In the genomic region with DNA sequence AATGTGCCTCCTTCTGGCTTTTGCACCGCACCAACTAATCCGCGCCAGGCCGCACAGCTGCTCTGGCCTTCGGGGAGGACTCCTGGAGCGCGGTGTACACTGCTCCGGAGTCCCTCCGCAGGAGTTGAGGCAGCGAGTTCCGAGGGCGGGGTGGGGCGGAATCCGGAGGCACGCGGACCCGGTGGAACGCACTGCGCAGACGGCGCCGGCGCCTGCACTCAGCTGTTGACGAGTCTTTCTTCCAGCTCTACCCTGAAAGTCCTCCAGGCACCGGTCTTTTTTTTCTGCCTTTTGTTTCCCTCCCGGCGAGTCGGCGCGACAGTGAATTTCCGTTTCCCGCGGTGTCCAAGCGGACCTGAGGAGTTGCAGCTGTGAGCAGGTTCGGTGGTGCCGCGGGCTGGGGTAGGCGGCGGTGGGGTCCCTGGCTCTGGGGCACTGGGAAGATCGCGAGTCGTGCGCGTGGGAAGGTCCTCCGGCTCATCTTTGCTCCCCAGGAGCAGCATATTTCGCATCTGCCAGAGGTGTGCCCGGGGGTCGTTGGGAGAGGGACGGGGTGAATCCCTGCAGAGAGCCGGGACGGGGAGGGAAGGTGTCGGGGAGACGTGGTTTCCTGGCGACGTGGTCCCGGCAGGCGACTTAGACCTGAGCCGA, we compare ENCODE assay signal across 2 cellular contexts.
A peak's percentile ranks its signal among the peaks of the same experiment; 100 is the strongest.
TF ChIP-seq lines count a peak whose summit lies in the region.

No MANE protein-coding gene starts in this region.

TF ChIP-seq in IMR-90, 13 proteins besides CTCF, POLR2A, EP300 and RAD21:
- TF ChIP-seq SMC3 (IDR thresholded peaks at IDR 0.05; ENCODE audit: low read depth, low read length) (no peak), MAFK (IDR thresholded peaks at IDR 0.05; ENCODE audit: low read depth, low read length) (no peak), RCOR1 (IDR thresholded peaks at IDR 0.05; ENCODE audit: insufficient replicate concordance, low read length) (no peak), BHLHE40 (IDR thresholded peaks at IDR 0.05; ENCODE audit: low read depth, low read length) (no peak), RFX5 (IDR thresholded peaks at IDR 0.05; ENCODE audit: low read depth, low read length) (no peak), FOS (IDR thresholded peaks at IDR 0.05; ENCODE audit: low read depth, low read length) (no peak), CHD1 (IDR thresholded peaks at IDR 0.05; ENCODE audit: low read depth, low read length) (no peak), MXI1 (IDR thresholded peaks at IDR 0.05; ENCODE audit: borderline replicate concordance, low read depth, low read length) (no peak), CEBPB (IDR thresholded peaks at IDR 0.05; ENCODE audit: low read depth, low read length) (no peak)
- TF ChIP-seq, protein P1, sequence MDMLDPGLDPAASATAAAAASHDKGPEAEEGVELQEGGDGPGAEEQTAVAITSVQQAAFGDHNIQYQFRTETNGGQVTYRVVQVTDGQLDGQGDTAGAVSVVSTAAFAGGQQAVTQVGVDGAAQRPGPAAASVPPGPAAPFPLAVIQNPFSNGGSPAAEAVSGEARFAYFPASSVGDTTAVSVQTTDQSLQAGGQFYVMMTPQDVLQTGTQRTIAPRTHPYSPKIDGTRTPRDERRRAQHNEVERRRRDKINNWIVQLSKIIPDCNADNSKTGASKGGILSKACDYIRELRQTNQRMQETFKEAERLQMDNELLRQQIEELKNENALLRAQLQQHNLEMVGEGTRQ (IDR thresholded peaks at IDR 0.05; ENCODE audit: low read depth, low read length), result no peak
- TF ChIP-seq, protein P2, sequence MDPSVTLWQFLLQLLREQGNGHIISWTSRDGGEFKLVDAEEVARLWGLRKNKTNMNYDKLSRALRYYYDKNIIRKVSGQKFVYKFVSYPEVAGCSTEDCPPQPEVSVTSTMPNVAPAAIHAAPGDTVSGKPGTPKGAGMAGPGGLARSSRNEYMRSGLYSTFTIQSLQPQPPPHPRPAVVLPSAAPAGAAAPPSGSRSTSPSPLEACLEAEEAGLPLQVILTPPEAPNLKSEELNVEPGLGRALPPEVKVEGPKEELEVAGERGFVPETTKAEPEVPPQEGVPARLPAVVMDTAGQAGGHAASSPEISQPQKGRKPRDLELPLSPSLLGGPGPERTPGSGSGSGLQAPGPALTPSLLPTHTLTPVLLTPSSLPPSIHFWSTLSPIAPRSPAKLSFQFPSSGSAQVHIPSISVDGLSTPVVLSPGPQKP (IDR thresholded peaks at IDR 0.05; ENCODE audit: borderline replicate concordance, low read depth, low read length), result no peak

TF ChIP-seq in GM12878, 131 proteins besides CTCF, POLR2A, EP300 and RAD21:
- TF ChIP-seq SREBF1 (IDR thresholded peaks at IDR 0.05; ENCODE audit: low read length) (no peak), BHLHE40 (IDR thresholded peaks at IDR 0.05; ENCODE audit: borderline replicate concordance in 1 of 2, low read depth in 2 of 2, low read length in 1 of 2) (no peak), ESRRA (IDR thresholded peaks at IDR 0.05; ENCODE audit: low read length) (no peak), CREB1 (IDR thresholded peaks at IDR 0.05; ENCODE audit: low read depth) (no peak), RBBP5 (conservative IDR thresholded peaks at IDR 0.05) (no peak), MYB (IDR thresholded peaks at IDR 0.05; ENCODE audit: borderline replicate concordance, low read depth, low read length) (no peak), TCF3 (IDR thresholded peaks at IDR 0.05; ENCODE audit: borderline replicate concordance, insufficient read depth, low read depth, low read length) (0 out of 2 replicates have a peak, but pooled peaks have one; percentile 5), STAT3 (IDR thresholded peaks at IDR 0.05; ENCODE audit: low read depth, low read length) (no peak), RFX5 (IDR thresholded peaks at IDR 0.05; ENCODE audit: low read depth, low read length) (no peak)
- TF ChIP-seq, protein P3, sequence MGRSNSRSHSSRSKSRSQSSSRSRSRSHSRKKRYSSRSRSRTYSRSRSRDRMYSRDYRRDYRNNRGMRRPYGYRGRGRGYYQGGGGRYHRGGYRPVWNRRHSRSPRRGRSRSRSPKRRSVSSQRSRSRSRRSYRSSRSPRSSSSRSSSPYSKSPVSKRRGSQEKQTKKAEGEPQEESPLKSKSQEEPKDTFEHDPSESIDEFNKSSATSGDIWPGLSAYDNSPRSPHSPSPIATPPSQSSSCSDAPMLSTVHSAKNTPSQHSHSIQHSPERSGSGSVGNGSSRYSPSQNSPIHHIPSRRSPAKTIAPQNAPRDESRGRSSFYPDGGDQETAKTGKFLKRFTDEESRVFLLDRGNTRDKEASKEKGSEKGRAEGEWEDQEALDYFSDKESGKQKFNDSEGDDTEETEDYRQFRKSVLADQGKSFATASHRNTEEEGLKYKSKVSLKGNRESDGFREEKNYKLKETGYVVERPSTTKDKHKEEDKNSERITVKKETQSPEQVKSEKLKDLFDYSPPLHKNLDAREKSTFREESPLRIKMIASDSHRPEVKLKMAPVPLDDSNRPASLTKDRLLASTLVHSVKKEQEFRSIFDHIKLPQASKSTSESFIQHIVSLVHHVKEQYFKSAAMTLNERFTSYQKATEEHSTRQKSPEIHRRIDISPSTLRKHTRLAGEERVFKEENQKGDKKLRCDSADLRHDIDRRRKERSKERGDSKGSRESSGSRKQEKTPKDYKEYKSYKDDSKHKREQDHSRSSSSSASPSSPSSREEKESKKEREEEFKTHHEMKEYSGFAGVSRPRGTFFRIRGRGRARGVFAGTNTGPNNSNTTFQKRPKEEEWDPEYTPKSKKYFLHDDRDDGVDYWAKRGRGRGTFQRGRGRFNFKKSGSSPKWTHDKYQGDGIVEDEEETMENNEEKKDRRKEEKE (IDR thresholded peaks at IDR 0.05), result no peak
- TF ChIP-seq, protein P4, sequence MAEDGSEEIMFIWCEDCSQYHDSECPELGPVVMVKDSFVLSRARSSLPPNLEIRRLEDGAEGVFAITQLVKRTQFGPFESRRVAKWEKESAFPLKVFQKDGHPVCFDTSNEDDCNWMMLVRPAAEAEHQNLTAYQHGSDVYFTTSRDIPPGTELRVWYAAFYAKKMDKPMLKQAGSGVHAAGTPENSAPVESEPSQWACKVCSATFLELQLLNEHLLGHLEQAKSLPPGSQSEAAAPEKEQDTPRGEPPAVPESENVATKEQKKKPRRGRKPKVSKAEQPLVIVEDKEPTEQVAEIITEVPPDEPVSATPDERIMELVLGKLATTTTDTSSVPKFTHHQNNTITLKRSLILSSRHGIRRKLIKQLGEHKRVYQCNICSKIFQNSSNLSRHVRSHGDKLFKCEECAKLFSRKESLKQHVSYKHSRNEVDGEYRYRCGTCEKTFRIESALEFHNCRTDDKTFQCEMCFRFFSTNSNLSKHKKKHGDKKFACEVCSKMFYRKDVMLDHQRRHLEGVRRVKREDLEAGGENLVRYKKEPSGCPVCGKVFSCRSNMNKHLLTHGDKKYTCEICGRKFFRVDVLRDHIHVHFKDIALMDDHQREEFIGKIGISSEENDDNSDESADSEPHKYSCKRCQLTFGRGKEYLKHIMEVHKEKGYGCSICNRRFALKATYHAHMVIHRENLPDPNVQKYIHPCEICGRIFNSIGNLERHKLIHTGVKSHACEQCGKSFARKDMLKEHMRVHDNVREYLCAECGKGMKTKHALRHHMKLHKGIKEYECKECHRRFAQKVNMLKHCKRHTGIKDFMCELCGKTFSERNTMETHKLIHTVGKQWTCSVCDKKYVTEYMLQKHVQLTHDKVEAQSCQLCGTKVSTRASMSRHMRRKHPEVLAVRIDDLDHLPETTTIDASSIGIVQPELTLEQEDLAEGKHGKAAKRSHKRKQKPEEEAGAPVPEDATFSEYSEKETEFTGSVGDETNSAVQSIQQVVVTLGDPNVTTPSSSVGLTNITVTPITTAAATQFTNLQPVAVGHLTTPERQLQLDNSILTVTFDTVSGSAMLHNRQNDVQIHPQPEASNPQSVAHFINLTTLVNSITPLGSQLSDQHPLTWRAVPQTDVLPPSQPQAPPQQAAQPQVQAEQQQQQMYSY (CRISPR knock-in tag; IDR thresholded peaks at IDR 0.05), result no peak
- TF ChIP-seq, protein P5, sequence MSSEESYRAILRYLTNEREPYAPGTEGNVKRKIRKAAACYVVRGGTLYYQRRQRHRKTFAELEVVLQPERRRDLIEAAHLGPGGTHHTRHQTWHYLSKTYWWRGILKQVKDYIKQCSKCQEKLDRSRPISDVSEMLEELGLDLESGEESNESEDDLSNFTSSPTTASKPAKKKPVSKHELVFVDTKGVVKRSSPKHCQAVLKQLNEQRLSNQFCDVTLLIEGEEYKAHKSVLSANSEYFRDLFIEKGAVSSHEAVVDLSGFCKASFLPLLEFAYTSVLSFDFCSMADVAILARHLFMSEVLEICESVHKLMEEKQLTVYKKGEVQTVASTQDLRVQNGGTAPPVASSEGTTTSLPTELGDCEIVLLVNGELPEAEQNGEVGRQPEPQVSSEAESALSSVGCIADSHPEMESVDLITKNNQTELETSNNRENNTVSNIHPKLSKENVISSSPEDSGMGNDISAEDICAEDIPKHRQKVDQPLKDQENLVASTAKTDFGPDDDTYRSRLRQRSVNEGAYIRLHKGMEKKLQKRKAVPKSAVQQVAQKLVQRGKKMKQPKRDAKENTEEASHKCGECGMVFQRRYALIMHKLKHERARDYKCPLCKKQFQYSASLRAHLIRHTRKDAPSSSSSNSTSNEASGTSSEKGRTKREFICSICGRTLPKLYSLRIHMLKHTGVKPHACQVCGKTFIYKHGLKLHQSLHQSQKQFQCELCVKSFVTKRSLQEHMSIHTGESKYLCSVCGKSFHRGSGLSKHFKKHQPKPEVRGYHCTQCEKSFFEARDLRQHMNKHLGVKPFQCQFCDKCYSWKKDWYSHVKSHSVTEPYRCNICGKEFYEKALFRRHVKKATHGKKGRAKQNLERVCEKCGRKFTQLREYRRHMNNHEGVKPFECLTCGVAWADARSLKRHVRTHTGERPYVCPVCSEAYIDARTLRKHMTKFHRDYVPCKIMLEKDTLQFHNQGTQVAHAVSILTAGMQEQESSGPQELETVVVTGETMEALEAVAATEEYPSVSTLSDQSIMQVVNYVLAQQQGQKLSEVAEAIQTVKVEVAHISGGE (CRISPR knock-in tag; IDR thresholded peaks at IDR 0.05), result peak; percentile 36; the same call in 1 of the 2 replicates
